ENCODE assay signal across 8 cellular contexts in genomic region chr10:25356609-25357008, GRCh38.
"Had no signal": no experiment of that assay in that cellular context is flagged by ENCODE, and none has a peak within 500 bp of the region (broad histone marks: within the 10 kb centered on the region; RNA-seq: fewer than 3 reads in every experiment).

No MANE protein-coding gene starts in this region.

- DNase-seq: GDM1, GF-D8 had no signal

- ATAC-seq: GM12878 had no signal

- FAIRE-seq: G401.6, GM12878, GM12891, GM12892, GM18507, GM19239 had no signal

- H3K4me3 ChIP-seq: GM12878 had no signal
